ENCODE assay signal across 8 cellular contexts in genomic region chr19:13796301-13797057, GRCh38. TPM values are rescaled to one million over a fixed set of nuclear protein-coding genes. Genes with fewer than 3 reads are reported as not detected.
DNase-seq lines count a peak whose midpoint lies in the region; ATAC-seq and TF ChIP-seq lines count a peak whose summit lies in the region.

No MANE protein-coding gene starts in this region.

- CTCF ChIA-PET in activated B cell treated with CpG ODN at 0.5 μM for 24 hours (lab: Charles Lee) (interaction anchor here (1.6 to 2.1 kb wide), 2 partner anchors 12 to 39 kb away, joined by 6 to 9 read pairs; no protein-coding TSS in a partner anchor), HEK293T (lab: Yijun Ruan, JAX) (interaction anchor here (0.6 kb wide), 1 partner anchor 38 kb away, joined by 3 read pairs; no protein-coding TSS in a partner anchor)

- intact Hi-C loops in activated B cell treated with CpG ODN at 0.5 μM for 24 hours (cut with micrococcal nuclease), result loop anchor here (5.0 to 10.0 kb wide), 2 partner anchors 318 to 341 kb away; partner anchors contain the start of genes ASF1B and PRKACA

- POLR2A ChIA-PET in activated B cell treated with CpG ODN at 0.5 μM for 24 hours (lab: Charles Lee) (interaction anchor here (0.5 to 2.5 kb wide), 9 partner anchors 9 to 65 kb away, joined by 3 to 29 read pairs (median 7); partner anchors contain the start of gene C19orf53), HEK293T (lab: Yijun Ruan, JAX) (interaction anchor here (0.5 kb wide), 1 partner anchor 722 kb away, joined by 3 read pairs; the partner anchor contains the start of gene DNAJB1)

- H3K27ac ChIP-seq in osteoblast (ENCODE audit: low read depth, low read length), result peak overlapping the region; percentile 96

- peak overlapping the region; percentile 83 for H3K4me3 Mint-ChIP-seq in activated B cell treated with CpG ODN at 0.5 μM for 24 hours

- in situ Hi-C loops in HAP-1 (cut with MboI; ENCODE audit: low sequenced_read_pairs), result no loop called here

- peak overlapping the region; percentile 97 for H3K4me2 ChIP-seq in osteoblast (ENCODE audit: insufficient read depth, low read length)

- H3K4me3 ChIP-seq in HAP-1, result peak overlapping the region; percentile 61
- peak overlapping the region; percentile 94 for H3K4me3 ChIP-seq in osteoblast (ENCODE audit: insufficient read depth, low read length)

- H3K27ac Mint-ChIP-seq in activated B cell treated with CpG ODN at 0.5 μM for 24 hours, result peak overlapping the region; percentile 77

- H3K36me3 ChIP-seq in HAP-1 (replicated peaks), result no peaks in the 10 kb centered on the region
- H3K36me3 ChIP-seq in osteoblast (ENCODE audit: insufficient read depth, low read length), result peaks cover 10% of the 10 kb centered on the region

- H3K4me1 ChIP-seq in HAP-1, result peaks cover 5% of the 10 kb centered on the region; the same call in 1 of the 2 replicates
- H3K4me1 ChIP-seq in osteoblast (ENCODE audit: insufficient read depth, low read length), result peaks cover 38% of the 10 kb centered on the region

- peaks cover 27% of the 10 kb centered on the region for H3K4me1 Mint-ChIP-seq in activated B cell treated with CpG ODN at 0.5 μM for 24 hours

- H3K9me3 ChIP-seq in HAP-1 (no peaks in the 10 kb centered on the region), osteoblast (ENCODE audit: low read depth, low read length) (no peaks in the 10 kb centered on the region)

- peak; percentile 91 for DNase-seq in AG08395 (ENCODE audit: low spot score)
- DNase-seq in HAP-1 (ENCODE audit: low spot score in 2 of 2), result no peak
- no peak for DNase-seq in activated B cell treated with CpG ODN at 0.5 μM for 24 hours
- DNase-seq in glomerular visceral epithelial cell (ENCODE audit: extremely low spot score), result peak; percentile 95
- peak; percentile 98 for DNase-seq in osteoblast (ENCODE audit: insufficient read length, low spot score, missing footprints)
- DNase-seq in HEK293T (ENCODE audit: extremely low spot score), result no peak

- ATAC-seq in activated B cell treated with CpG ODN at 0.5 μM for 24 hours (ENCODE audit: low read depth) (no peak), HG03135 (IDR thresholded peaks at IDR 0.05; ENCODE audit: unreplicated experiment) (no peak), HG02885 (IDR thresholded peaks at IDR 0.05; ENCODE audit: poor library complexity, unreplicated experiment) (no peak)

- H3K9me3 Mint-ChIP-seq in activated B cell treated with CpG ODN at 0.5 μM for 24 hours, result no peaks in the 10 kb centered on the region

- H3K79me2 ChIP-seq in osteoblast (ENCODE audit: insufficient read depth, low read length), result peaks cover 20% of the 10 kb centered on the region

- no peak overlapping the region for H2AFZ ChIP-seq in osteoblast (ENCODE audit: low read length)

- peaks cover 10% of the 10 kb centered on the region for H4K20me1 ChIP-seq in osteoblast (ENCODE audit: insufficient read depth, low read length)

- H3K36me3 Mint-ChIP-seq in activated B cell treated with CpG ODN at 0.5 μM for 24 hours (ENCODE audit: low read depth), result no peaks in the 10 kb centered on the region

- no peaks in the 10 kb centered on the region for H3K27me3 ChIP-seq in HAP-1 (ENCODE audit: low read depth)
- no peaks in the 10 kb centered on the region for H3K27me3 ChIP-seq in osteoblast (ENCODE audit: insufficient read depth, low read length)

- H3K27me3 Mint-ChIP-seq in activated B cell treated with CpG ODN at 0.5 μM for 24 hours, result no peaks in the 10 kb centered on the region

- TF ChIP-seq CTCF in activated B cell treated with CpG ODN at 0.5 μM for 24 hours (IDR thresholded peaks at IDR 0.05) (no peak), osteoblast (IDR thresholded peaks at IDR 0.05; ENCODE audit: extremely low read depth, low read depth, low read length) (peak; percentile 43)

TF ChIP-seq in HEK293T, 16 proteins besides CTCF, POLR2A, EP300 and RAD21:
- TF ChIP-seq FOXA1 (IDR thresholded peaks at IDR 0.05) (no peak), LEF1 (IDR thresholded peaks at IDR 0.05; ENCODE audit: borderline replicate concordance) (no peak), SP1 (IDR thresholded peaks at IDR 0.05) (no peak), L3MBTL2 (conservative IDR thresholded peaks at IDR 0.05) (no peak), ZNF384 (IDR thresholded peaks at IDR 0.05) (no peak), FOXK2 (IDR thresholded peaks at IDR 0.05) (no peak), TARDBP (IDR thresholded peaks at IDR 0.05) (no peak), FOXM1 (IDR thresholded peaks at IDR 0.05; ENCODE audit: borderline replicate concordance) (no peak), HDGF (IDR thresholded peaks at IDR 0.05; ENCODE audit: borderline replicate concordance) (no peak), CTBP1 (IDR thresholded peaks at IDR 0.05; ENCODE audit: borderline replicate concordance) (no peak), BHLHE40 (IDR thresholded peaks at IDR 0.05; ENCODE audit: borderline replicate concordance) (no peak), NFRKB (IDR thresholded peaks at IDR 0.05) (no peak), ARNT (IDR thresholded peaks at IDR 0.05) (no peak), ELF4 (IDR thresholded peaks at IDR 0.05) (no peak), SUZ12 (IDR thresholded peaks at IDR 0.05) (no peak)
- TF ChIP-seq, protein P1, sequence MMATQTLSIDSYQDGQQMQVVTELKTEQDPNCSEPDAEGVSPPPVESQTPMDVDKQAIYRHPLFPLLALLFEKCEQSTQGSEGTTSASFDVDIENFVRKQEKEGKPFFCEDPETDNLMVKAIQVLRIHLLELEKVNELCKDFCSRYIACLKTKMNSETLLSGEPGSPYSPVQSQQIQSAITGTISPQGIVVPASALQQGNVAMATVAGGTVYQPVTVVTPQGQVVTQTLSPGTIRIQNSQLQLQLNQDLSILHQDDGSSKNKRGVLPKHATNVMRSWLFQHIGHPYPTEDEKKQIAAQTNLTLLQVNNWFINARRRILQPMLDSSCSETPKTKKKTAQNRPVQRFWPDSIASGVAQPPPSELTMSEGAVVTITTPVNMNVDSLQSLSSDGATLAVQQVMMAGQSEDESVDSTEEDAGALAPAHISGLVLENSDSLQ (IDR thresholded peaks at IDR 0.05), result no peak

RNA-seq across cellular contexts. Expression of gene ZSWIM4, which starts 1.2 kb away (rescaled TPM):
- total RNA-seq in activated B cell treated with CpG ODN at 0.5 μM for 24 hours, result 8.5 and 11.2 TPM in 2 replicates
- total RNA-seq in osteoblast, result 6.8 and 9.0 TPM in 2 replicates

RNA-seq across cellular contexts. Expression of gene C19orf53, which starts 22.2 kb away (rescaled TPM):
- total RNA-seq in activated B cell treated with CpG ODN at 0.5 μM for 24 hours, result 74.9 and 76.1 TPM in 2 replicates
- total RNA-seq in osteoblast, result 33.3 and 34.8 TPM in 2 replicates

RNA-seq across cellular contexts. Expression of gene MRI1, which starts 32.2 kb away (rescaled TPM):
- total RNA-seq in activated B cell treated with CpG ODN at 0.5 μM for 24 hours, result 32.5 and 37.5 TPM in 2 replicates
- total RNA-seq in osteoblast, result 33.7 and 35.4 TPM in 2 replicates

Comparison
In these comparisons a context has a peak if more than half of its experiments do, and no peak if none do; other contexts are left out.
1. DNase-seq: peak in AG08395 (single experiment), glomerular visceral epithelial cell (single experiment) and osteoblast (single experiment); none in HAP-1 (0 of 2), activated B cell treated with CpG ODN at 0.5 μM for 24 hours (single experiment) and HEK293T (single experiment).